1 cellular context compared by ENCODE assay signal in the genomic region with DNA sequence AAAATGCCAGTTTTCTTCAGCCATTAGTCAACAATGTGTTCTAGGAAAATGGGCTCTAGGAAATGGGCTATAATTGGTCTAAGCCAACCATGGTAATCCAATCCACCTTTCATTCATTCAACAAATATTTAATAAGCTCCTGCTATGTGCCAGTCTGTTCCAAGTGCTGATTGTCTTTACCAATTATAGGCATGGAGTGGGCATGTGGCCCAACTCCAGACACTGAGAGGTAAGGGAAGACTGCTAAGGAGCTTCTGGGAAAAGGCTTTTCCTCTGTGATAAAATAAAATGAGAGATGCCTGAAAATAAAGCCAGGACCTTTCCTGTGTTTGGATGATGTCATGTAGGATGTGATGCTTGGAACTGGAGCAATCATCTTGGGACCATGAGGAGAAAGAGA.
TF ChIP-seq lines count a peak whose summit lies in the region.

No MANE protein-coding gene starts in this region.

TF ChIP-seq in IMR-90, 13 proteins besides CTCF, POLR2A, EP300 and RAD21 (continued from another document):
- TF ChIP-seq BHLHE40 (IDR thresholded peaks at IDR 0.05; ENCODE audit: low read depth, low read length): no peak
- TF ChIP-seq USF2 (IDR thresholded peaks at IDR 0.05; ENCODE audit: low read depth, low read length): no peak
- TF ChIP-seq MAFK (IDR thresholded peaks at IDR 0.05; ENCODE audit: low read depth, low read length): no peak
- TF ChIP-seq RFX5 (IDR thresholded peaks at IDR 0.05; ENCODE audit: low read depth, low read length): no peak
- no peak for TF ChIP-seq CEBPB (IDR thresholded peaks at IDR 0.05; ENCODE audit: low read depth, low read length)
- no peak for TF ChIP-seq CHD1 (IDR thresholded peaks at IDR 0.05; ENCODE audit: low read depth, low read length)
